16 cellular contexts compared by ENCODE assay signal in the genomic region with DNA sequence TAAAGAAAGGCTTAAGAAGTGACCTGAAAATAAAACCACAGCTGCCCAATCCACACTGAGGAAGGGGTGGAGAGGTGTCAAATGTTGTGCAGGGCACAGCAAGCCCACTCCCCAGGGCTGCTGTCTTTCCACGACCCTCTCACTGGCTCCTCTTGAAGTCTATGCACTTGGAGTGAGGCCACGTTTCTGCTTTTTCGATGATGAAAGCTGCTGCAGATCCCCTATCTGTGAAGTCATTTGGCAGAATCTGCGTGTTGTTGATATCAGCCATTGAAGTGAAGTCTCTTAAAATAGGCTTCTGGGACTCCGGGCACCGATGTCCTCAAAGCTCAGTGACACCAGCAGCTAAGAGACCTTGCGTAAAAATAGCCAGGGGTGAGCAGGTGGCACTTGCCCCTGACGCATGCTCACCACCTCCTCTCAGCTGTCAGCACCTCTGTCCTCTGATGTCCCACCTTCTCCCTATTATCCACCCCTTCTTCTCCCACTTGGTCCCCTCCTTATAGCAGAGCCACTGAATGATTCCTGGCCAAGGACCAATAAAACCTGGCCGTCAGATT.
DNase-seq lines count a peak whose midpoint lies in the region; ATAC-seq and TF ChIP-seq lines count a peak whose summit lies in the region.
"Had no signal": no experiment of that assay in that cellular context is flagged by ENCODE, and none has a peak within 500 bp of the region (broad histone marks: within the 10 kb centered on the region; RNA-seq: fewer than 3 reads in every experiment).

No MANE protein-coding gene starts in this region.

- no peak overlapping the region for H3K4me3 Mint-ChIP-seq in activated CD4-positive, alpha-beta T cell treated with anti-CD3 and anti-CD28 coated beads, Interleukin-2, amount 10 ng/mL, durations not matched to agents 24 days and 14 days
- H3K4me3 Mint-ChIP-seq: CD14-positive monocyte had no signal

- no peaks in the 10 kb centered on the region for H3K4me1 Mint-ChIP-seq in activated CD4-positive, alpha-beta T cell treated with anti-CD3 and anti-CD28 coated beads, Interleukin-2, amount 10 ng/mL, durations not matched to agents 24 days and 14 days
- H3K4me1 Mint-ChIP-seq: CD14-positive monocyte had no signal

- H3K27me3 ChIP-seq in heart right ventricle (no peaks in the 10 kb centered on the region), testis (no peaks in the 10 kb centered on the region)

- no peak for TF ChIP-seq CTCF in heart right ventricle (IDR thresholded peaks at IDR 0.05)
- no peak for TF ChIP-seq CTCF in testis (IDR thresholded peaks at IDR 0.05)

- H3K27me3 Mint-ChIP-seq in activated CD4-positive, alpha-beta T cell treated with anti-CD3 and anti-CD28 coated beads, Interleukin-2, amount 10 ng/mL, durations not matched to agents 24 days and 14 days = peaks cover 22% of the 10 kb centered on the region

- peaks cover 4% of the 10 kb centered on the region for H3K9me3 Mint-ChIP-seq in activated CD4-positive, alpha-beta T cell treated with anti-CD3 and anti-CD28 coated beads, Interleukin-2, amount 10 ng/mL, durations not matched to agents 24 days and 14 days

- H3K4me1 ChIP-seq in heart right ventricle (peaks cover 0 to 42% (median 24%) of the 10 kb centered on the region in 9 donors), testis (peaks cover 50% of the 10 kb centered on the region)

- intact Hi-C loops in activated CD4-positive, alpha-beta T cell treated with anti-CD3 and anti-CD28 coated beads, Interleukin-2, amount 10 ng/mL, durations not matched to agents 24 days and 14 days (cut with micrococcal nuclease) = no loop called here
- intact Hi-C loops in heart right ventricle (cut with DNase I) (loop anchor here in 6 of 10 donors (2.0 to 5.0 kb wide), 5 partner anchors 29 to 57 kb away; no protein-coding TSS in a partner anchor), testis (cut with DNase I; ENCODE audit: low total_unique reads) (no loop called here)

- H3K4me3 ChIP-seq in heart right ventricle (no peak overlapping the region), testis (no peak overlapping the region)

- TF ChIP-seq POLR2A in testis (IDR thresholded peaks at IDR 0.05) = no peak

- no peaks in the 10 kb centered on the region for H3K36me3 Mint-ChIP-seq in activated CD4-positive, alpha-beta T cell treated with anti-CD3 and anti-CD28 coated beads, Interleukin-2, amount 10 ng/mL, durations not matched to agents 24 days and 14 days (ENCODE audit: low read depth)
- H3K36me3 Mint-ChIP-seq: CD14-positive monocyte had no signal

- no peak overlapping the region for H3K27ac Mint-ChIP-seq in activated CD4-positive, alpha-beta T cell treated with anti-CD3 and anti-CD28 coated beads, Interleukin-2, amount 10 ng/mL, durations not matched to agents 24 days and 14 days
- H3K27ac Mint-ChIP-seq: CD14-positive monocyte had no signal

- H3K27ac ChIP-seq in heart right ventricle (peak overlapping the region; percentile 76 to 96 (median 87)), testis (peak overlapping the region; percentile 48 to 89)
- H3K27ac ChIP-seq: 22Rv1 had no signal

- H3K9me3 ChIP-seq in heart right ventricle (peaks cover 0 to 25% (median 11%) of the 10 kb centered on the region in 11 donors), testis (no peaks in the 10 kb centered on the region)

- 37 to 51% methylated on average over 9 of the region's 9 CpGs for WGBS in heart right ventricle, 2 donors
- WGBS in testis, 2 donors = 65 to 74% methylated on average over 8 to 9 of the region's 9 CpGs

- peak; percentile 77 to 92 (median 90) for ATAC-seq in heart right ventricle
- ATAC-seq in HG02678 (IDR thresholded peaks at IDR 0.05; ENCODE audit: unreplicated experiment) = no peak

- H3K36me3 ChIP-seq in heart right ventricle = no peaks in the 10 kb centered on the region
- no peaks in the 10 kb centered on the region for H3K36me3 ChIP-seq in testis (ENCODE audit: low read depth, missing control alignments)

- DNase-seq in activated CD4-positive, alpha-beta T cell treated with anti-CD3 and anti-CD28 coated beads, Interleukin-2, amount 10 ng/mL, durations not matched to agents 24 days and 14 days = peak; percentile 43
- no peak for DNase-seq in activated CD4-positive, alpha-beta T cell treated with anti-CD3 and anti-CD28 coated beads for 1 hour
- DNase-seq in heart right ventricle (peak; percentile 57 to 77), myocyte (ENCODE audit: low read depth) (peak; percentile 40), testis (peak; percentile 28), 8988T (no peak), NCI-H146 (lab: John Stamatoyannopoulos, UW) (no peak)
- DNase-seq: DMS79 treated with DMSO at 0.1 percent for 48 hours, KG1, MV-4-11, NCI-H187, NCI-H345, NCI-H524 treated with DMSO at 0.1 percent for 48 hours had no signal

Comparison
In these comparisons a context has a peak if more than half of its experiments do, and no peak if none do; other contexts are left out.
1. DNase-seq: peak in activated CD4-positive, alpha-beta T cell treated with anti-CD3 and anti-CD28 coated beads, Interleukin-2, amount 10 ng/mL, durations not matched to agents 24 days and 14 days (single experiment), heart right ventricle (2 of 2), myocyte (single experiment) and testis (single experiment); none in activated CD4-positive, alpha-beta T cell treated with anti-CD3 and anti-CD28 coated beads for 1 hour (single experiment), 8988T (single experiment) and NCI-H146 (single experiment).
2. intact Hi-C loops: an anchor here in heart right ventricle (2.0 to 5.0 kb wide); none called in activated CD4-positive, alpha-beta T cell treated with anti-CD3 and anti-CD28 coated beads, Interleukin-2, amount 10 ng/mL, durations not matched to agents 24 days and 14 days and testis.